Comparison of ENCODE assay signal across 24 cellular contexts in genomic region chr14:28902930-28903329, GRCh38.
"Had no signal": no experiment of that assay in that cellular context is flagged by ENCODE, and none has a peak within 500 bp of the region (broad histone marks: within the 10 kb centered on the region; RNA-seq: fewer than 3 reads in every experiment).

No MANE protein-coding gene starts in this region.

- H3K4me2 ChIP-seq: KMS-11 had no signal

- DNase-seq: activated CD4-positive, alpha-beta memory T cell treated with anti-CD3 and anti-CD28 coated beads for 36 hours; activated CD4-positive, alpha-beta T cell treated with anti-CD3 and anti-CD28 coated beads, Interleukin-2, amount 10 ng/mL, durations not matched to agents 7 days and 5 days; activated CD4-positive, CD25-positive, alpha-beta regulatory T cell; activated CD8-positive, alpha-beta memory T cell treated with anti-CD3 and anti-CD28 coated beads for 24 hours; activated effector memory CD4-positive, alpha-beta T cell treated with anti-CD3 and anti-CD28 coated beads, Interleukin-2, amount 50 U/mL, for 16 hours; activated naive CD4-positive, alpha-beta T cell treated with Interleukin-2 at 50 U/mL for 16 hours; activated T-cell treated with anti-CD3 and anti-CD28 coated beads, Interleukin-2, amount 50 U/mL, for 4 hours; central memory CD4-positive, alpha-beta T cell; MM.1S; NCI-H1048; NCI-H146; NCI-H1930; NCI-H2107; NCI-H2171 treated with DMSO at 0.1 percent for 48 hours; NCI-H226; NCI-H526; NCI-H82; T-cell; T-helper 2 cell; T1000 had no signal

- H3K9ac ChIP-seq: KMS-11 had no signal

- H3K36me3 ChIP-seq: breast epithelium had no signal

- H3K4me3 ChIP-seq: breast epithelium, SK-N-MC had no signal

- ATAC-seq: activated T-cell treated with anti-CD3 and anti-CD28 coated beads, Interleukin-2, amount 50 U/mL, for 4 hours; T-cell had no signal

- H3K9me3 ChIP-seq: breast epithelium had no signal

- H3K27ac ChIP-seq: breast epithelium, KMS-11, SK-N-MC, VCaP had no signal

- H3K4me1 ChIP-seq: breast epithelium had no signal

- H3K27me3 ChIP-seq: breast epithelium had no signal
